Comparison of ENCODE assay signal across 2 cellular contexts in the genomic region with DNA sequence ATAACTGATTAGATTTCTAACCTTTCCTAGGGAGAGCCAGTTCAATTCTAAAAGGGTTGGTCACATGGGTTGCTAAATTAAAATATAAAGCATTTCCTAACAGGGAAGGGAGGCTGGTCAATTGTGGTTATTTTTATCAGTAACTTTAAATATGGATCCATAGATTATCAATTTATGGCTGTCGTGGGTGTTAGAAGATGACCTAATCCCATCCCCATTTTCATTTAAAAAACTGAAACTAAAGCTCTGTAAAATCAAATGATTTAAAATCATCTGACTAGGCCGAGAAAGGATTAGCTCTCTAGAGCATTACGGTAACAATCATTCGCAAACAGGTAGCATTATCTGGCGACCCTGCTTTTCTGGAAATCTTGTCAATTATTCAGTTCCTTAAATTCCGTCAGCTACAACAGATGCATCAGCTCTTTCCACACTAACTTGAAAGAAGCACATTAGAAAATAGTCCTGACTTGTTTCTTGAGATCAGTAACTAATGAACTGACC.
TF ChIP-seq lines count a peak whose summit lies in the region.

No MANE protein-coding gene starts in this region.

TF ChIP-seq in HEK293, 187 proteins besides CTCF, POLR2A, EP300 and RAD21 (continued from another document):
- TF ChIP-seq, protein P1, sequence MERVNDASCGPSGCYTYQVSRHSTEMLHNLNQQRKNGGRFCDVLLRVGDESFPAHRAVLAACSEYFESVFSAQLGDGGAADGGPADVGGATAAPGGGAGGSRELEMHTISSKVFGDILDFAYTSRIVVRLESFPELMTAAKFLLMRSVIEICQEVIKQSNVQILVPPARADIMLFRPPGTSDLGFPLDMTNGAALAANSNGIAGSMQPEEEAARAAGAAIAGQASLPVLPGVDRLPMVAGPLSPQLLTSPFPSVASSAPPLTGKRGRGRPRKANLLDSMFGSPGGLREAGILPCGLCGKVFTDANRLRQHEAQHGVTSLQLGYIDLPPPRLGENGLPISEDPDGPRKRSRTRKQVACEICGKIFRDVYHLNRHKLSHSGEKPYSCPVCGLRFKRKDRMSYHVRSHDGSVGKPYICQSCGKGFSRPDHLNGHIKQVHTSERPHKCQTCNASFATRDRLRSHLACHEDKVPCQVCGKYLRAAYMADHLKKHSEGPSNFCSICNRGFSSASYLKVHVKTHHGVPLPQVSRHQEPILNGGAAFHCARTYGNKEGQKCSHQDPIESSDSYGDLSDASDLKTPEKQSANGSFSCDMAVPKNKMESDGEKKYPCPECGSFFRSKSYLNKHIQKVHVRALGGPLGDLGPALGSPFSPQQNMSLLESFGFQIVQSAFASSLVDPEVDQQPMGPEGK (tag by site-specific recombination; IDR thresholded peaks at IDR 0.05): no peak
- no peak for TF ChIP-seq ZNF404 (tag by site-specific recombination; IDR thresholded peaks at IDR 0.05)
- TF ChIP-seq ZNF571 (tag by site-specific recombination; IDR thresholded peaks at IDR 0.05): no peak
- TF ChIP-seq ZNF48 (tag by site-specific recombination; IDR thresholded peaks at IDR 0.05): no peak
TF ChIP-seq in HEK293: peak in this region for 3.

TF ChIP-seq in K562, 482 proteins besides CTCF, POLR2A, EP300 and RAD21 (continued from another document and continues in another):
- TF ChIP-seq, protein P2, sequence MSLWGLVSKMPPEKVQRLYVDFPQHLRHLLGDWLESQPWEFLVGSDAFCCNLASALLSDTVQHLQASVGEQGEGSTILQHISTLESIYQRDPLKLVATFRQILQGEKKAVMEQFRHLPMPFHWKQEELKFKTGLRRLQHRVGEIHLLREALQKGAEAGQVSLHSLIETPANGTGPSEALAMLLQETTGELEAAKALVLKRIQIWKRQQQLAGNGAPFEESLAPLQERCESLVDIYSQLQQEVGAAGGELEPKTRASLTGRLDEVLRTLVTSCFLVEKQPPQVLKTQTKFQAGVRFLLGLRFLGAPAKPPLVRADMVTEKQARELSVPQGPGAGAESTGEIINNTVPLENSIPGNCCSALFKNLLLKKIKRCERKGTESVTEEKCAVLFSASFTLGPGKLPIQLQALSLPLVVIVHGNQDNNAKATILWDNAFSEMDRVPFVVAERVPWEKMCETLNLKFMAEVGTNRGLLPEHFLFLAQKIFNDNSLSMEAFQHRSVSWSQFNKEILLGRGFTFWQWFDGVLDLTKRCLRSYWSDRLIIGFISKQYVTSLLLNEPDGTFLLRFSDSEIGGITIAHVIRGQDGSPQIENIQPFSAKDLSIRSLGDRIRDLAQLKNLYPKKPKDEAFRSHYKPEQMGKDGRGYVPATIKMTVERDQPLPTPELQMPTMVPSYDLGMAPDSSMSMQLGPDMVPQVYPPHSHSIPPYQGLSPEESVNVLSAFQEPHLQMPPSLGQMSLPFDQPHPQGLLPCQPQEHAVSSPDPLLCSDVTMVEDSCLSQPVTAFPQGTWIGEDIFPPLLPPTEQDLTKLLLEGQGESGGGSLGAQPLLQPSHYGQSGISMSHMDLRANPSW (CRISPR knock-in tag; IDR thresholded peaks at IDR 0.05): no peak
- TF ChIP-seq, protein P3, sequence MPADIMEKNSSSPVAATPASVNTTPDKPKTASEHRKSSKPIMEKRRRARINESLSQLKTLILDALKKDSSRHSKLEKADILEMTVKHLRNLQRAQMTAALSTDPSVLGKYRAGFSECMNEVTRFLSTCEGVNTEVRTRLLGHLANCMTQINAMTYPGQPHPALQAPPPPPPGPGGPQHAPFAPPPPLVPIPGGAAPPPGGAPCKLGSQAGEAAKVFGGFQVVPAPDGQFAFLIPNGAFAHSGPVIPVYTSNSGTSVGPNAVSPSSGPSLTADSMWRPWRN (IDR thresholded peaks at IDR 0.05; ENCODE audit: low read depth): no peak
- TF ChIP-seq NR1H2 (CRISPR knock-in tag; IDR thresholded peaks at IDR 0.05) (0 out of 2 replicates have a peak, but pooled peaks have one; percentile 31), FOXK1 (CRISPR knock-in tag; IDR thresholded peaks at IDR 0.05; ENCODE audit: borderline replicate concordance) (no peak), STAT5A (IDR thresholded peaks at IDR 0.05; ENCODE audit: borderline replicate concordance, low read length) (0 out of 2 replicates have a peak, but pooled peaks have one; percentile 7), MXI1 (IDR thresholded peaks at IDR 0.05; ENCODE audit: low read depth, low read length) (no peak), NFRKB (IDR thresholded peaks at IDR 0.05; ENCODE audit: low read depth) (no peak), TAL1 (IDR thresholded peaks at IDR 0.05) (no peak), ILK (tag; IDR thresholded peaks at IDR 0.05; ENCODE audit: borderline replicate concordance, low read depth) (no peak), SMARCA4 (IDR thresholded peaks at IDR 0.05) (no peak), ZNF668 (CRISPR knock-in tag; IDR thresholded peaks at IDR 0.05) (no peak), KAT8 (IDR thresholded peaks at IDR 0.05; ENCODE audit: low read depth) (no peak), MYC (IDR thresholded peaks at IDR 0.05; ENCODE audit: low read depth, low read length) (no peak), MYC (CRISPR knock-in tag; IDR thresholded peaks at IDR 0.05; ENCODE audit: borderline replicate concordance, low read depth) (no peak), CAMTA2 (CRISPR knock-in tag; conservative IDR thresholded peaks at IDR 0.05) (no peak), COPS2 (conservative IDR thresholded peaks at IDR 0.05) (no peak), ZNF324 (CRISPR knock-in tag; IDR thresholded peaks at IDR 0.05) (no peak), ZNF311 (CRISPR knock-in tag; IDR thresholded peaks at IDR 0.05) (no peak), MCM7 (IDR thresholded peaks at IDR 0.05) (no peak), IRF2 (CRISPR knock-in tag; IDR thresholded peaks at IDR 0.05) (no peak), ZNF57 (CRISPR knock-in tag; IDR thresholded peaks at IDR 0.05) (no peak), ZBTB8A (IDR thresholded peaks at IDR 0.05; ENCODE audit: partially characterized antibody) (no peak), NCOA2 (IDR thresholded peaks at IDR 0.05; ENCODE audit: partially characterized antibody in 2 of 2) (no peak), MECOM (CRISPR knock-in tag; IDR thresholded peaks at IDR 0.05) (0 out of 2 replicates have a peak, but pooled peaks have one; percentile 4), SMAD4 (CRISPR knock-in tag; conservative IDR thresholded peaks at IDR 0.05) (no peak), SNIP1 (IDR thresholded peaks at IDR 0.05; ENCODE audit: low read depth) (no peak)
- TF ChIP-seq, protein P4, sequence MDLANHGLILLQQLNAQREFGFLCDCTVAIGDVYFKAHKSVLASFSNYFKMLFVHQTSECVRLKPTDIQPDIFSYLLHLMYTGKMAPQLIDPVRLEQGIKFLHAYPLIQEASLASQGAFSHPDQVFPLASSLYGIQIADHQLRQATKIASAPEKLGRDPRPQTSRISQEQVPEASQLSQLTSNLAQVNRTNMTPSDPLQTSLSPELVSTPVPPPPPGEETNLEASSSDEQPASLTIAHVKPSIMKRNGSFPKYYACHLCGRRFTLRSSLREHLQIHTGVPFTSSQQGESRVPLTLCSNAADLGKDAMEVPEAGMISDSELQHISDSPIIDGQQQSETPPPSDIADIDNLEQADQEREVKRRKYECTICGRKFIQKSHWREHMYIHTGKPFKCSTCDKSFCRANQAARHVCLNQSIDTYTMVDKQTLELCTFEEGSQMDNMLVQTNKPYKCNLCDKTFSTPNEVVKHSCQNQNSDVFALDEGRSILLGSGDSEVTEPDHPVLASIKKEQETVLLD (IDR thresholded peaks at IDR 0.05): no peak
- TF ChIP-seq, protein P5, sequence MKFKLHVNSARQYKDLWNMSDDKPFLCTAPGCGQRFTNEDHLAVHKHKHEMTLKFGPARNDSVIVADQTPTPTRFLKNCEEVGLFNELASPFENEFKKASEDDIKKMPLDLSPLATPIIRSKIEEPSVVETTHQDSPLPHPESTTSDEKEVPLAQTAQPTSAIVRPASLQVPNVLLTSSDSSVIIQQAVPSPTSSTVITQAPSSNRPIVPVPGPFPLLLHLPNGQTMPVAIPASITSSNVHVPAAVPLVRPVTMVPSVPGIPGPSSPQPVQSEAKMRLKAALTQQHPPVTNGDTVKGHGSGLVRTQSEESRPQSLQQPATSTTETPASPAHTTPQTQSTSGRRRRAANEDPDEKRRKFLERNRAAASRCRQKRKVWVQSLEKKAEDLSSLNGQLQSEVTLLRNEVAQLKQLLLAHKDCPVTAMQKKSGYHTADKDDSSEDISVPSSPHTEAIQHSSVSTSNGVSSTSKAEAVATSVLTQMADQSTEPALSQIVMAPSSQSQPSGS (CRISPR knock-in tag; IDR thresholded peaks at IDR 0.05): no peak
- TF ChIP-seq, protein P6, sequence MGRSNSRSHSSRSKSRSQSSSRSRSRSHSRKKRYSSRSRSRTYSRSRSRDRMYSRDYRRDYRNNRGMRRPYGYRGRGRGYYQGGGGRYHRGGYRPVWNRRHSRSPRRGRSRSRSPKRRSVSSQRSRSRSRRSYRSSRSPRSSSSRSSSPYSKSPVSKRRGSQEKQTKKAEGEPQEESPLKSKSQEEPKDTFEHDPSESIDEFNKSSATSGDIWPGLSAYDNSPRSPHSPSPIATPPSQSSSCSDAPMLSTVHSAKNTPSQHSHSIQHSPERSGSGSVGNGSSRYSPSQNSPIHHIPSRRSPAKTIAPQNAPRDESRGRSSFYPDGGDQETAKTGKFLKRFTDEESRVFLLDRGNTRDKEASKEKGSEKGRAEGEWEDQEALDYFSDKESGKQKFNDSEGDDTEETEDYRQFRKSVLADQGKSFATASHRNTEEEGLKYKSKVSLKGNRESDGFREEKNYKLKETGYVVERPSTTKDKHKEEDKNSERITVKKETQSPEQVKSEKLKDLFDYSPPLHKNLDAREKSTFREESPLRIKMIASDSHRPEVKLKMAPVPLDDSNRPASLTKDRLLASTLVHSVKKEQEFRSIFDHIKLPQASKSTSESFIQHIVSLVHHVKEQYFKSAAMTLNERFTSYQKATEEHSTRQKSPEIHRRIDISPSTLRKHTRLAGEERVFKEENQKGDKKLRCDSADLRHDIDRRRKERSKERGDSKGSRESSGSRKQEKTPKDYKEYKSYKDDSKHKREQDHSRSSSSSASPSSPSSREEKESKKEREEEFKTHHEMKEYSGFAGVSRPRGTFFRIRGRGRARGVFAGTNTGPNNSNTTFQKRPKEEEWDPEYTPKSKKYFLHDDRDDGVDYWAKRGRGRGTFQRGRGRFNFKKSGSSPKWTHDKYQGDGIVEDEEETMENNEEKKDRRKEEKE (IDR thresholded peaks at IDR 0.05; ENCODE audit: borderline replicate concordance in 1 of 2, control insufficient read depth in 1 of 2, low read depth in 2 of 2, low read length in 1 of 2): 0 out of 4 replicates have a peak, but pooled peaks of 1 of the 2 experiments have one; percentile 43
- TF ChIP-seq, protein P7, sequence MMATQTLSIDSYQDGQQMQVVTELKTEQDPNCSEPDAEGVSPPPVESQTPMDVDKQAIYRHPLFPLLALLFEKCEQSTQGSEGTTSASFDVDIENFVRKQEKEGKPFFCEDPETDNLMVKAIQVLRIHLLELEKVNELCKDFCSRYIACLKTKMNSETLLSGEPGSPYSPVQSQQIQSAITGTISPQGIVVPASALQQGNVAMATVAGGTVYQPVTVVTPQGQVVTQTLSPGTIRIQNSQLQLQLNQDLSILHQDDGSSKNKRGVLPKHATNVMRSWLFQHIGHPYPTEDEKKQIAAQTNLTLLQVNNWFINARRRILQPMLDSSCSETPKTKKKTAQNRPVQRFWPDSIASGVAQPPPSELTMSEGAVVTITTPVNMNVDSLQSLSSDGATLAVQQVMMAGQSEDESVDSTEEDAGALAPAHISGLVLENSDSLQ (IDR thresholded peaks at IDR 0.05): no peak
- TF ChIP-seq, protein P8, sequence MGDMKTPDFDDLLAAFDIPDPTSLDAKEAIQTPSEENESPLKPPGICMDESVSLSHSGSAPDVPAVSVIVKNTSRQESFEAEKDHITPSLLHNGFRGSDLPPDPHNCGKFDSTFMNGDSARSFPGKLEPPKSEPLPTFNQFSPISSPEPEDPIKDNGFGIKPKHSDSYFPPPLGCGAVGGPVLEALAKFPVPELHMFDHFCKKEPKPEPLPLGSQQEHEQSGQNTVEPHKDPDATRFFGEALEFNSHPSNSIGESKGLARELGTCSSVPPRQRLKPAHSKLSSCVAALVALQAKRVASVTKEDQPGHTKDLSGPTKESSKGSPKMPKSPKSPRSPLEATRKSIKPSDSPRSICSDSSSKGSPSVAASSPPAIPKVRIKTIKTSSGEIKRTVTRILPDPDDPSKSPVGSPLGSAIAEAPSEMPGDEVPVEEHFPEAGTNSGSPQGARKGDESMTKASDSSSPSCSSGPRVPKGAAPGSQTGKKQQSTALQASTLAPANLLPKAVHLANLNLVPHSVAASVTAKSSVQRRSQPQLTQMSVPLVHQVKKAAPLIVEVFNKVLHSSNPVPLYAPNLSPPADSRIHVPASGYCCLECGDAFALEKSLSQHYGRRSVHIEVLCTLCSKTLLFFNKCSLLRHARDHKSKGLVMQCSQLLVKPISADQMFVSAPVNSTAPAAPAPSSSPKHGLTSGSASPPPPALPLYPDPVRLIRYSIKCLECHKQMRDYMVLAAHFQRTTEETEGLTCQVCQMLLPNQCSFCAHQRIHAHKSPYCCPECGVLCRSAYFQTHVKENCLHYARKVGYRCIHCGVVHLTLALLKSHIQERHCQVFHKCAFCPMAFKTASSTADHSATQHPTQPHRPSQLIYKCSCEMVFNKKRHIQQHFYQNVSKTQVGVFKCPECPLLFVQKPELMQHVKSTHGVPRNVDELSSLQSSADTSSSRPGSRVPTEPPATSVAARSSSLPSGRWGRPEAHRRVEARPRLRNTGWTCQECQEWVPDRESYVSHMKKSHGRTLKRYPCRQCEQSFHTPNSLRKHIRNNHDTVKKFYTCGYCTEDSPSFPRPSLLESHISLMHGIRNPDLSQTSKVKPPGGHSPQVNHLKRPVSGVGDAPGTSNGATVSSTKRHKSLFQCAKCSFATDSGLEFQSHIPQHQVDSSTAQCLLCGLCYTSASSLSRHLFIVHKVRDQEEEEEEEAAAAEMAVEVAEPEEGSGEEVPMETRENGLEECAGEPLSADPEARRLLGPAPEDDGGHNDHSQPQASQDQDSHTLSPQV (IDR thresholded peaks at IDR 0.05): no peak
